In genomic region chr11:128472128-128473110, GRCh38 we compare ENCODE assay signal across 9 cellular contexts.
DNase-seq lines count a peak whose midpoint lies in the region; ATAC-seq, FAIRE-seq and TF ChIP-seq lines count a peak whose summit lies in the region.
"Had no signal": no experiment of that assay in that cellular context is flagged by ENCODE, and none has a peak within 500 bp of the region (broad histone marks: within the 10 kb centered on the region; RNA-seq: fewer than 3 reads in every experiment).

No MANE protein-coding gene starts in this region.

- no peaks in the 10 kb centered on the region for H3K27me3 ChIP-seq in GM06990 (replicated peaks; ENCODE audit: control insufficient read depth, insufficient read depth, low read length)
- no peaks in the 10 kb centered on the region for H3K27me3 ChIP-seq in HAP-1 (ENCODE audit: low read depth)

- peaks cover 100% of the 10 kb centered on the region for H3K4me1 Mint-ChIP-seq in activated naive CD8-positive, alpha-beta T cell treated with anti-CD3 and anti-CD28 coated beads, Interleukin-2, amount 50 U/mL, for 24 hours

- H3K4me3 Mint-ChIP-seq in activated naive CD8-positive, alpha-beta T cell treated with anti-CD3 and anti-CD28 coated beads, Interleukin-2, amount 50 U/mL, for 24 hours: peak overlapping the region; percentile 73

- in situ Hi-C loops in HAP-1 (cut with MboI; ENCODE audit: low sequenced_read_pairs): no loop called here

- DNase-seq in GM06990 (ENCODE audit: extremely low read depth, insufficient read length): peak; percentile 72
- DNase-seq in HTR-8/SVneo (ENCODE audit: insufficient read length, low spot score): peak; percentile 12
- no peak for DNase-seq in activated naive CD8-positive, alpha-beta T cell treated with anti-CD3 and anti-CD28 coated beads, Interleukin-2, amount 50 U/mL, for 24 hours
- DNase-seq in renal cortical epithelial cell (ENCODE audit: low read depth): peak; percentile 74
- no peak for DNase-seq in HAP-1 (ENCODE audit: low spot score in 2 of 2)
- DNase-seq in LoVo (ENCODE audit: low spot score): no peak
- no peak for DNase-seq in NCI-H2107 treated with DMSO at 0.1 percent for 48 hours (lab: John Stamatoyannopoulos, UW; ENCODE audit: unreplicated experiment)

- no peaks in the 10 kb centered on the region for H3K27me3 Mint-ChIP-seq in activated naive CD8-positive, alpha-beta T cell treated with anti-CD3 and anti-CD28 coated beads, Interleukin-2, amount 50 U/mL, for 24 hours

- H3K27ac Mint-ChIP-seq in activated naive CD8-positive, alpha-beta T cell treated with anti-CD3 and anti-CD28 coated beads, Interleukin-2, amount 50 U/mL, for 24 hours: peak overlapping the region; percentile 93

- FAIRE-seq in HTR-8/SVneo (lab: Jason Lieb, UNC): peak; percentile 26
- FAIRE-seq: islet of Langerhans had no signal

- H3K4me3 ChIP-seq in GM06990 (replicated peaks; ENCODE audit: low read depth, low read length) (peak overlapping the region; percentile 30; the same call in 1 of the 2 replicates), HAP-1 (no peak overlapping the region)

- peak; percentile 51 for ATAC-seq in GM21423 (IDR thresholded peaks at IDR 0.05; ENCODE audit: unreplicated experiment)
- peak; percentile 74 for ATAC-seq in activated naive CD8-positive, alpha-beta T cell treated with anti-CD3 and anti-CD28 coated beads, Interleukin-2, amount 50 U/mL, for 24 hours

- H3K9me3 ChIP-seq in HAP-1: no peaks in the 10 kb centered on the region

- no peak for TF ChIP-seq CTCF in GM06990 (IDR thresholded peaks at IDR 0.05; ENCODE audit: insufficient read depth, low read length, poor library complexity, severe bottlenecking)

- H3K36me3 ChIP-seq in GM06990 (ENCODE audit: control insufficient read depth, insufficient read depth, low read length): peaks cover 6% of the 10 kb centered on the region
- no peaks in the 10 kb centered on the region for H3K36me3 ChIP-seq in HAP-1 (replicated peaks)

- no peaks in the 10 kb centered on the region for H3K4me1 ChIP-seq in HAP-1

- no peaks in the 10 kb centered on the region for H3K9me3 Mint-ChIP-seq in activated naive CD8-positive, alpha-beta T cell treated with anti-CD3 and anti-CD28 coated beads, Interleukin-2, amount 50 U/mL, for 24 hours

- H3K36me3 Mint-ChIP-seq in activated naive CD8-positive, alpha-beta T cell treated with anti-CD3 and anti-CD28 coated beads, Interleukin-2, amount 50 U/mL, for 24 hours (ENCODE audit: low read depth): peaks cover 84% of the 10 kb centered on the region

Comparison
In these comparisons a context has a peak if more than half of its experiments do, and no peak if none do; other contexts are left out.
1. DNase-seq: peak in GM06990 (single experiment), HTR-8/SVneo (single experiment) and renal cortical epithelial cell (single experiment); none in activated naive CD8-positive, alpha-beta T cell treated with anti-CD3 and anti-CD28 coated beads, Interleukin-2, amount 50 U/mL, for 24 hours (single experiment), HAP-1 (0 of 2), LoVo (single experiment) and NCI-H2107 treated with DMSO at 0.1 percent for 48 hours (single experiment).